Comparison of ENCODE assay signal across 18 cellular contexts in genomic region chr4:89834486-89835209, GRCh38. TPM values are rescaled to one million over a fixed set of nuclear protein-coding genes. Genes with fewer than 3 reads are reported as not detected.
"Had no signal": no experiment of that assay in that cellular context is flagged by ENCODE, and none has a peak within 500 bp of the region (broad histone marks: within the 10 kb centered on the region; RNA-seq: fewer than 3 reads in every experiment).

No MANE protein-coding gene starts in this region.

- H3K4me3 ChIP-seq: adrenal gland, cardiac muscle cell, right lobe of liver, smooth muscle cell had no signal

- H3K27ac ChIP-seq: adrenal gland, cardiac muscle cell, esophagus squamous epithelium, right lobe of liver, upper lobe of left lung had no signal

- H3K36me3 ChIP-seq: adrenal gland, cardiac muscle cell, esophagus squamous epithelium, right lobe of liver, upper lobe of left lung had no signal

- H3K27me3 ChIP-seq: cardiac muscle cell had no signal

- H3K4me3 Mint-ChIP-seq: activated T-cell treated with anti-CD3 and anti-CD28 coated beads, Interleukin-2, amount 50 U/mL, for 24 hours; memory B cell had no signal

- H3K4me2 ChIP-seq: smooth muscle cell had no signal

- H3K9me3 ChIP-seq: adrenal gland, esophagus squamous epithelium, right lobe of liver, upper lobe of left lung had no signal

- H3K9me3 Mint-ChIP-seq: activated CD4-positive, alpha-beta memory T cell treated with anti-CD3 and anti-CD28 coated beads for 36 hours; activated T-cell treated with anti-CD3 and anti-CD28 coated beads, Interleukin-2, amount 50 U/mL, for 24 hours; memory B cell; naive thymus-derived CD8-positive, alpha-beta T cell had no signal

- DNase-seq: activated CD4-positive, alpha-beta memory T cell treated with anti-CD3 and anti-CD28 coated beads for 36 hours; activated naive CD4-positive, alpha-beta T cell treated with anti-CD3 and anti-CD28 coated beads, Interleukin-2, amount 50 U/mL, for 16 hours; activated T-cell treated with anti-CD3 and anti-CD28 coated beads, Interleukin-2, amount 50 U/mL, for 24 hours; adrenal gland; esophagus squamous epithelium; left colon; naive thymus-derived CD8-positive, alpha-beta T cell; right lobe of liver; stimulated activated CD4-positive, alpha-beta T cell treated with anti-CD3 and anti-CD28 coated beads, Interleukin-4, amount 100 ng/mL, for 4 hours; stimulated activated CD8-positive, alpha-beta memory T cell treated with anti-CD3 and anti-CD28 coated beads, Interleukin-4, amount 100 ng/mL, for 48 hours; stimulated activated naive CD4-positive, alpha-beta T cell treated with Interleukin-2 at 50 U/mL for 16 hours; T-helper 1 cell; T1000; upper lobe of left lung had no signal

- H3K27ac Mint-ChIP-seq: activated CD4-positive, alpha-beta memory T cell treated with anti-CD3 and anti-CD28 coated beads for 36 hours; activated T-cell treated with anti-CD3 and anti-CD28 coated beads, Interleukin-2, amount 50 U/mL, for 24 hours; memory B cell; naive thymus-derived CD8-positive, alpha-beta T cell had no signal

- H3K36me3 Mint-ChIP-seq: activated CD4-positive, alpha-beta memory T cell treated with anti-CD3 and anti-CD28 coated beads for 36 hours; memory B cell had no signal

- FAIRE-seq: colon had no signal

- ATAC-seq: left colon; naive thymus-derived CD8-positive, alpha-beta T cell; right lobe of liver had no signal

RNA-seq across cellular contexts. Expression of gene SNCA, which starts 2.3 kb away (rescaled TPM):
- total RNA-seq: naive thymus-derived CD8-positive, alpha-beta T cell had no signal
- polyA plus RNA-seq: naive thymus-derived CD8-positive, alpha-beta T cell had no signal
